13 cellular contexts compared by ENCODE assay signal in the genomic region with DNA sequence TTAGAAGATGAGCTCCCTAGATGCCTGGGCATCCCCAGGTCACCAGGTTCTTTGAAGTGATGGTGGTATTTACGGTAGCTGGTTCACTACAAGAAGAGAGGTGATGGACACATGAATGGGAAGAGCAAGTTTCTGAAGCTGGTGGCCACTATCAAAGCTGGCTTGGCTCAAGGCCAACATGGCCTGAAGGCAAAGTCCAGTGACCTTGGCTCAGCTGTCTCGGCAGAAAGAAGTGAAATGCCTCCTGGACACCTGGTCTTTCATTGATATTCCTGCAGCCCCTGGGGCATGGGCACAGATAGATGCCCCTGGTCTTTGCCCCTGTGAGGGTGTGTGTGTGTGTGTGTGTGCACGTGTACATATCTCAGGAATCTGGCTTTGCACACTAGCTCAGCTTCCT.
"Had no signal": no experiment of that assay in that cellular context is flagged by ENCODE, and none has a peak within 500 bp of the region (broad histone marks: within the 10 kb centered on the region; RNA-seq: fewer than 3 reads in every experiment).

No MANE protein-coding gene starts in this region.

- H3K27ac ChIP-seq: SK-N-MC, VCaP had no signal

- ATAC-seq: activated CD4-positive, alpha-beta T cell treated with anti-CD3 and anti-CD28 coated beads for 36 hours; activated CD8-positive, alpha-beta T cell treated with anti-CD3 and anti-CD28 coated beads for 36 hours; Right ventricle myocardium inferior had no signal

- H3K4me3 ChIP-seq: SK-N-MC had no signal

- DNase-seq: activated CD4-positive, alpha-beta T cell treated with anti-CD3 and anti-CD28 coated beads for 36 hours; activated CD8-positive, alpha-beta memory T cell treated with anti-CD3 and anti-CD28 coated beads, Interleukin-2, amount 50 U/mL, for 4 hours; activated CD8-positive, alpha-beta T cell treated with anti-CD3 and anti-CD28 coated beads for 36 hours; amygdala; KG1; NCI-H1048; NCI-H1694 treated with DMSO at 0.1 percent for 48 hours; NCI-H510A treated with DMSO at 0.1 percent for 48 hours; NCI-H748 treated with DMSO at 0.1 percent for 48 hours; T-helper 1 cell had no signal
